Comparison of ENCODE assay signal across 8 cellular contexts in genomic region chr1:16889179-16889816, GRCh38. TPM values are rescaled to one million over a fixed set of nuclear protein-coding genes. Genes with fewer than 3 reads are reported as not detected.
DNase-seq lines count a peak whose midpoint lies in the region; ATAC-seq, FAIRE-seq and TF ChIP-seq lines count a peak whose summit lies in the region.
"Not testable (repeated sequence)": the region's sequence is repeated elsewhere in the genome, so short reads cannot be mapped to it uniquely, and the experiment has no call there.

No MANE protein-coding gene starts in this region.

- peak; percentile 74 for ATAC-seq in CD4-positive, alpha-beta T cell (ENCODE audit: poor library complexity)

- POLR2A ChIA-PET in CD4-positive, alpha-beta T cell (lab: Charles Lee) = interaction anchor here (0.7 to 4.0 kb wide), 6 partner anchors 10 to 245 kb away, joined by 3 to 65 read pairs (median 4); partner anchors contain the start of gene CROCC

- peak overlapping the region; percentile 95 for H3K4me3 Mint-ChIP-seq in CD4-positive, alpha-beta T cell
- H3K4me3 Mint-ChIP-seq in activated naive CD4-positive, alpha-beta T cell treated with anti-CD3 and anti-CD28 coated beads, Interleukin-2, amount 50 U/mL, for 24 hours = peak overlapping the region; percentile 92

- H3K36me3 Mint-ChIP-seq in CD4-positive, alpha-beta T cell (ENCODE audit: low read depth); activated naive CD4-positive, alpha-beta T cell treated with anti-CD3 and anti-CD28 coated beads, Interleukin-2, amount 50 U/mL, for 24 hours: not testable (repeated sequence)

- not testable (repeated sequence) for H3K27me3 Mint-ChIP-seq in CD4-positive, alpha-beta T cell; activated naive CD4-positive, alpha-beta T cell treated with anti-CD3 and anti-CD28 coated beads, Interleukin-2, amount 50 U/mL, for 24 hours

- TF ChIP-seq CTCF in CD4-positive, alpha-beta T cell (IDR thresholded peaks at IDR 0.05); kidney (IDR thresholded peaks at IDR 0.05; ENCODE audit: borderline replicate concordance, extremely low read depth, insufficient read depth): not testable (repeated sequence)
- peak; percentile 37 for TF ChIP-seq CTCF in epithelial cell of proximal tubule (conservative IDR thresholded peaks at IDR 0.05; ENCODE audit: low read depth, low read length)

- intact Hi-C loops in CD4-positive, alpha-beta T cell (cut with DNase I, micrococcal nuclease); kidney (cut with DNase I): not testable (repeated sequence)

- peak overlapping the region; percentile 29 for H3K27ac ChIP-seq in CD4-positive, alpha-beta T cell (ENCODE audit: low read depth, low read length)
- H3K27ac ChIP-seq in Karpas-422 (ENCODE audit: low read length) = not testable (repeated sequence)
- H3K27ac ChIP-seq in kidney (ENCODE audit: low read depth in 2 of 2, low read length in 2 of 2) = peak overlapping the region; percentile 89 to 95

- CTCF ChIA-PET in CD4-positive, alpha-beta T cell (lab: Charles Lee) = not testable (repeated sequence)

- peak overlapping the region; percentile 92 for H3K27ac Mint-ChIP-seq in CD4-positive, alpha-beta T cell
- H3K27ac Mint-ChIP-seq in activated naive CD4-positive, alpha-beta T cell treated with anti-CD3 and anti-CD28 coated beads, Interleukin-2, amount 50 U/mL, for 24 hours = peak overlapping the region; percentile 97

- not testable (repeated sequence) for H3K27me3 ChIP-seq in CD4-positive, alpha-beta T cell (ENCODE audit: control insufficient read depth, insufficient read depth, low read length); Karpas-422 (ENCODE audit: low read length)

- peak overlapping the region; percentile 44 for H3K4me2 ChIP-seq in Karpas-422 (ENCODE audit: low read depth, low read length, poor library complexity, severe bottlenecking)

- H4K20me1 ChIP-seq in Karpas-422 (ENCODE audit: insufficient read depth, low read depth, low read length) = not testable (repeated sequence)

- not testable (repeated sequence) for H3K9me2 ChIP-seq in Karpas-422 (replicated peaks; ENCODE audit: insufficient read depth, low read length)

- H3K9me3 Mint-ChIP-seq in CD4-positive, alpha-beta T cell; activated naive CD4-positive, alpha-beta T cell treated with anti-CD3 and anti-CD28 coated beads, Interleukin-2, amount 50 U/mL, for 24 hours: not testable (repeated sequence)

- DNase-seq in CD4-positive, alpha-beta T cell = peak; percentile 26 to 65 (median 52)
- DNase-seq in Karpas-422; epithelial cell of proximal tubule (ENCODE audit: low read depth): not testable (repeated sequence)
- DNase-seq in UCSD-AML1 (lab: John Stamatoyannopoulos, UW; ENCODE audit: unreplicated experiment) = peak; percentile 43
- peak; percentile 96 for DNase-seq in kidney
- peak; percentile 95 for DNase-seq in pons (ENCODE audit: low spot score)
- DNase-seq in stimulated activated naive CD4-positive, alpha-beta T cell (lab: John Stamatoyannopoulos, UW) = peak; percentile 30 to 77 (median 54)

- H3K4me1 Mint-ChIP-seq in CD4-positive, alpha-beta T cell (ENCODE audit: low read depth) = peaks cover 27% of the 10 kb centered on the region
- peaks cover 29% of the 10 kb centered on the region for H3K4me1 Mint-ChIP-seq in activated naive CD4-positive, alpha-beta T cell treated with anti-CD3 and anti-CD28 coated beads, Interleukin-2, amount 50 U/mL, for 24 hours

- peaks cover 13% of the 10 kb centered on the region for H3K4me1 ChIP-seq in Karpas-422 (ENCODE audit: low read length)
- not testable (repeated sequence) for H3K4me1 ChIP-seq in kidney (ENCODE audit: control insufficient read depth in 1 of 2, insufficient read depth in 1 of 2, low read depth in 1 of 2, low read length in 2 of 2)

- not testable (repeated sequence) for H3K36me3 ChIP-seq in Karpas-422 (ENCODE audit: insufficient read depth, low read length); kidney (ENCODE audit: control insufficient read depth in 1 of 2, insufficient read depth in 2 of 2, low read length in 2 of 2)

- H2AFZ ChIP-seq in Karpas-422 (ENCODE audit: low read length) = peak overlapping the region; percentile 78; the same call in 1 of the 2 replicates

- H3K9me3 ChIP-seq in CD4-positive, alpha-beta T cell (ENCODE audit: control insufficient read depth, low read length); Karpas-422 (ENCODE audit: low read length); kidney (ENCODE audit: control insufficient read depth in 1 of 2, low read length in 2 of 2): not testable (repeated sequence)

- FAIRE-seq in kidney (lab: Jason Lieb, UNC) = not testable (repeated sequence)

- H3K9ac ChIP-seq in Karpas-422 (ENCODE audit: low read length) = peak overlapping the region; percentile 51
- H3K9ac ChIP-seq in kidney (ENCODE audit: low read length in 2 of 2) = peak overlapping the region; percentile 92 to 94

- H3K79me2 ChIP-seq in Karpas-422 (ENCODE audit: low read length) = not testable (repeated sequence)

- H3K4me3 ChIP-seq in Karpas-422 (ENCODE audit: low read length) (peak overlapping the region; percentile 43; the same call in 1 of the 2 replicates), epithelial cell of proximal tubule (ENCODE audit: low read depth, low read length) (peak overlapping the region; percentile 68), kidney (ENCODE audit: low read length in 2 of 2) (peak overlapping the region; percentile 79 to 86)

RNA-seq across cellular contexts. Expression of gene RNU1-2, which starts 6.5 kb away (rescaled TPM):
- total RNA-seq in CD4-positive, alpha-beta T cell = 1,000 to 10,000 TPM; 4,982 to 5,937 TPM
- total RNA-seq in Karpas-422 (2014; rRNA removed; shearing (Covaris generic); ENCODE audit: low replicate concordance) = under 0.01 TPM in 2 replicates
- under 0.01 TPM in 2 replicates for total RNA-seq in epithelial cell of proximal tubule
- 8,605 TPM for total RNA-seq in kidney
- polyA plus RNA-seq in kidney (ENCODE audit: insufficient read depth, low read depth, low replicate concordance) = 26.8 TPM

RNA-seq across cellular contexts. Expression of gene CROCC, which starts 32.4 kb away (rescaled TPM):
- total RNA-seq in CD4-positive, alpha-beta T cell = 10 to 100 TPM; 47.4 to 49.7 TPM
- 12.1 and 29.1 TPM in 2 replicates for total RNA-seq in Karpas-422 (2014; rRNA removed; shearing (Covaris generic); ENCODE audit: low replicate concordance)
- total RNA-seq in epithelial cell of proximal tubule = 15.2 and 17.7 TPM in 2 replicates
- 30.5 TPM for total RNA-seq in kidney
- polyA plus RNA-seq in kidney (ENCODE audit: insufficient read depth, low read depth, low replicate concordance) = 10.6 TPM

Comparison
In these comparisons a context has a peak if more than half of its experiments do, and no peak if none do; other contexts are left out.
1. RNA of gene RNU1-2, which starts 6.5 kb away (total RNA-seq): 8,605 TPM in kidney (single experiment) and 4,982 to 5,937 TPM in CD4-positive, alpha-beta T cell; under 0.01 TPM in Karpas-422 and under 0.01 TPM in epithelial cell of proximal tubule; every median in the first group is over 1,000 times any median in the second.
2. Peak in every context shown above with its lines, with median percentiles within 50 percentile points of each other: H3K4me3 ChIP-seq.